ENCODE assay signal across 1 cellular context in genomic region chr14:99562848-99563748, GRCh38.
A peak's percentile ranks its signal among the peaks of the same experiment; 100 is the strongest.
TF ChIP-seq lines count a peak whose summit lies in the region.

No MANE protein-coding gene starts in this region.

TF ChIP-seq in HepG2, 621 proteins besides CTCF, POLR2A, EP300 and RAD21 (continued from another document and continues in another):
- 0 out of 2 replicates have a peak, but pooled peaks have one; percentile 49 for TF ChIP-seq ZBTB4 (CRISPR knock-in tag; IDR thresholded peaks at IDR 0.05; ENCODE audit: borderline replicate concordance)
- TF ChIP-seq ZNF280B (CRISPR knock-in tag; IDR thresholded peaks at IDR 0.05; ENCODE audit: borderline replicate concordance), result peak; percentile 54; the same call in 1 of the 2 replicates
- no peak for TF ChIP-seq SRSF4 (IDR thresholded peaks at IDR 0.05; ENCODE audit: low read depth, low read length, poor library complexity, severe bottlenecking)
- no peak for TF ChIP-seq ZBTB44 (CRISPR knock-in tag; IDR thresholded peaks at IDR 0.05)
- no peak for TF ChIP-seq ZBTB1 (CRISPR knock-in tag; IDR thresholded peaks at IDR 0.05; ENCODE audit: borderline replicate concordance)
- no peak for TF ChIP-seq SCMH1 (CRISPR knock-in tag; IDR thresholded peaks at IDR 0.05; ENCODE audit: borderline replicate concordance)
- peak; percentile 96 for TF ChIP-seq KLF9 (CRISPR knock-in tag; IDR thresholded peaks at IDR 0.05; ENCODE audit: low read depth)
- no peak; the same call in 1 of the 2 replicates for TF ChIP-seq TFDP2 (CRISPR knock-in tag; IDR thresholded peaks at IDR 0.05)
- TF ChIP-seq MATR3 (CRISPR knock-in tag; IDR thresholded peaks at IDR 0.05), result no peak
- TF ChIP-seq AGO1 (IDR thresholded peaks at IDR 0.05; ENCODE audit: low read depth, low read length, poor library complexity, severe bottlenecking), result peak; percentile 39
- TF ChIP-seq KDM5A (IDR thresholded peaks at IDR 0.05; ENCODE audit: borderline replicate concordance, low read length), result no peak
- no peak for TF ChIP-seq STAT5B (CRISPR knock-in tag; IDR thresholded peaks at IDR 0.05)
- TF ChIP-seq TBP (CRISPR knock-in tag; IDR thresholded peaks at IDR 0.05), result no peak
- TF ChIP-seq ZNF792 (CRISPR knock-in tag; IDR thresholded peaks at IDR 0.05), result peak; percentile 62; the same call in 1 of the 2 replicates
- TF ChIP-seq HOXA3 (CRISPR knock-in tag; IDR thresholded peaks at IDR 0.05), result peak; percentile 63
- TF ChIP-seq SNAPC5 (CRISPR knock-in tag; IDR thresholded peaks at IDR 0.05; ENCODE audit: borderline replicate concordance), result no peak
- no peak for TF ChIP-seq ARNTL (CRISPR knock-in tag; IDR thresholded peaks at IDR 0.05)
- TF ChIP-seq RBAK (CRISPR knock-in tag; IDR thresholded peaks at IDR 0.05), result no peak
- TF ChIP-seq GRHL1 (CRISPR knock-in tag; conservative IDR thresholded peaks at IDR 0.05), result no peak
- TF ChIP-seq ZFP91 (CRISPR knock-in tag; IDR thresholded peaks at IDR 0.05; ENCODE audit: borderline replicate concordance), result peak; percentile 86
- no peak for TF ChIP-seq ZNF597 (CRISPR knock-in tag; IDR thresholded peaks at IDR 0.05)
- TF ChIP-seq NR0B2 (CRISPR knock-in tag; IDR thresholded peaks at IDR 0.05), result no peak
- peak; percentile 49 for TF ChIP-seq HNRNPLL (IDR thresholded peaks at IDR 0.05; ENCODE audit: low read depth, low read length, poor library complexity, severe bottlenecking)
- TF ChIP-seq IRF9 (CRISPR knock-in tag; IDR thresholded peaks at IDR 0.05; ENCODE audit: borderline replicate concordance), result no peak
- TF ChIP-seq ZNF878 (CRISPR knock-in tag; IDR thresholded peaks at IDR 0.05), result no peak
- TF ChIP-seq WIZ (CRISPR knock-in tag; IDR thresholded peaks at IDR 0.05), result no peak
- no peak for TF ChIP-seq ZNF800 (CRISPR knock-in tag; IDR thresholded peaks at IDR 0.05)
- TF ChIP-seq SP4 (CRISPR knock-in tag; IDR thresholded peaks at IDR 0.05), result peak; percentile 28; the same call in 1 of the 2 replicates
- TF ChIP-seq SNAI1 (CRISPR knock-in tag; IDR thresholded peaks at IDR 0.05; ENCODE audit: borderline replicate concordance), result no peak
- no peak for TF ChIP-seq ZNF253 (CRISPR knock-in tag; IDR thresholded peaks at IDR 0.05; ENCODE audit: borderline replicate concordance)
- no peak for TF ChIP-seq ZNF3 (CRISPR knock-in tag; IDR thresholded peaks at IDR 0.05)
- no peak for TF ChIP-seq ZSCAN30 (CRISPR knock-in tag; IDR thresholded peaks at IDR 0.05)
- no peak for TF ChIP-seq SNAPC4 (CRISPR knock-in tag; IDR thresholded peaks at IDR 0.05)
- no peak for TF ChIP-seq IRF1 (CRISPR knock-in tag; IDR thresholded peaks at IDR 0.05; ENCODE audit: low read depth)
